2 cellular contexts compared by ENCODE assay signal in the genomic region with DNA sequence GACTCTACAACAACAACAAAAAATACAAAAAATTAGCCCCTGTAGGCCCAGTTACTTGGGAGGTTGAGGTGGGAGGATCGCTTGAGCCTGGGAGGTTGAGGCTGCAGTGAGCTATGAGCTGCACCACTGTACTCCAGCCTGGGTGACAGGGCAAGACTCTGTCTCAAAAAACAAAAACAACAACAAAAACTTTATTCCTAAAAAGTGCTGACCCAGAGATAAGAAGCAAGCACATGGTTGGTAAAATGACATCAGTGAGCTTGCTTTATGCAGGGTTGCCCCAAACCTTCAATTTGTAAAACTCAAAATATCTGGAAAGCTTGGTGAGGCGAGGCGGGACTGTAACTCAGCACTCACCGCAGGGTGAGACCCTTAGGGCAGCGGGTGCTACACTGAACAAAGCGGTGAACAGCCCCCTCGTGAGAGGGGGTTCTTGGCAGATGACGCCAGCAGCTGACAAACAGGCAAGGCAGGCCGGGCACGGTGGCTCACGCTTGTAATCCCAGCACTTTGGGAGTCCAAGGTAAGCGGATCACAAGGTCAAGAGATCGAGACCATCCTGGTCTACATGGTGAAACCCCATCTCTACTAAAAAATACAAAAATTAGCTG.
TF ChIP-seq lines count a peak whose summit lies in the region.

No MANE protein-coding gene starts in this region.

TF ChIP-seq in HepG2, 621 proteins besides CTCF, POLR2A, EP300 and RAD21:
- TF ChIP-seq ZBTB40 (IDR thresholded peaks at IDR 0.05) (no peak), ZBTB40 (CRISPR knock-in tag; IDR thresholded peaks at IDR 0.05) (peak; percentile 46; the same call in 1 of the 2 replicates), MAFK (conservative IDR thresholded peaks at IDR 0.05 in 1 of 2, IDR thresholded peaks at IDR 0.05 in 1 of 2; ENCODE audit: low read length in 2 of 2) (peak; percentile 39 to 47; a peak in 3 of 4 replicates), ZNF878 (CRISPR knock-in tag; IDR thresholded peaks at IDR 0.05) (no peak), MAFF (IDR thresholded peaks at IDR 0.05; ENCODE audit: low read depth, low read length) (0 out of 2 replicates have a peak, but pooled peaks have one; percentile 30), REPIN1 (CRISPR knock-in tag; IDR thresholded peaks at IDR 0.05; ENCODE audit: borderline replicate concordance, low read depth) (no peak)

TF ChIP-seq in GM12891, 5 proteins besides CTCF, POLR2A, EP300 and RAD21:
- TF ChIP-seq PAX5 (IDR thresholded peaks at IDR 0.05; ENCODE audit: insufficient read depth, low read length, severe bottlenecking) (no peak), SPI1 (IDR thresholded peaks at IDR 0.05; ENCODE audit: low read depth, low read length) (no peak), TAF1 (IDR thresholded peaks at IDR 0.05; ENCODE audit: low read depth, low read length) (no peak)
